ENCODE assay signal across 29 cellular contexts in genomic region chr17:61784510-61784909, GRCh38.
A peak's percentile ranks its signal among the peaks of the same experiment; 100 is the strongest.
DNase-seq lines count a peak whose midpoint lies in the region; ATAC-seq and TF ChIP-seq lines count a peak whose summit lies in the region.
"Had no signal": no experiment of that assay in that cellular context is flagged by ENCODE, and none has a peak within 500 bp of the region (broad histone marks: within the 10 kb centered on the region; RNA-seq: fewer than 3 reads in every experiment).

No MANE protein-coding gene starts in this region.

- ATAC-seq in GM18517 (IDR thresholded peaks at IDR 0.05; ENCODE audit: unreplicated experiment), result peak; percentile 43
- peak; percentile 28 for ATAC-seq in GM21723 (IDR thresholded peaks at IDR 0.05; ENCODE audit: unreplicated experiment)
- peak; percentile 28 for ATAC-seq in HG03565 (IDR thresholded peaks at IDR 0.05; ENCODE audit: unreplicated experiment)
- ATAC-seq in stimulated activated memory B cell treated with anti-CD40 and anti-IgM and Interleukin-4, amounts not matched to agents 10 μg/mL and 1 μg/mL and 100 μg/mL, for 72 hours, result peak; percentile 39
- ATAC-seq in body of pancreas, result no peak
- no peak for ATAC-seq in HG03135 (IDR thresholded peaks at IDR 0.05; ENCODE audit: unreplicated experiment)
- ATAC-seq: natural killer cell had no signal

- TF ChIP-seq CTCF in body of pancreas (IDR thresholded peaks at IDR 0.05), result no peak

- no peaks in the 10 kb centered on the region for H3K27me3 Mint-ChIP-seq in stimulated activated memory B cell treated with anti-CD40 and anti-IgM and Interleukin-4, amounts not matched to agents 10 μg/mL and 1 μg/mL and 100 μg/mL, for 72 hours
- H3K27me3 Mint-ChIP-seq: activated naive CD8-positive, alpha-beta T cell treated with anti-CD3 and anti-CD28 coated beads, Interleukin-2, amount 10 ng/mL, durations not matched to agents 7 days and 5 days had no signal

- H3K36me3 ChIP-seq in body of pancreas (replicated peaks in 1 of 2; ENCODE audit: insufficient read depth in 1 of 2, low read depth in 2 of 2), result no peaks in the 10 kb centered on the region
- H3K36me3 ChIP-seq: left ventricle myocardium inferior, ovary, right lobe of liver had no signal

- no peaks in the 10 kb centered on the region for H3K9me3 ChIP-seq in body of pancreas
- H3K9me3 ChIP-seq: left ventricle myocardium inferior, ovary, right lobe of liver, SK-N-SH had no signal

- DNase-seq in body of pancreas, result no peak
- no peak for DNase-seq in occipital lobe (lab: John Stamatoyannopoulos, UW)
- no peak for DNase-seq in SIG-M5 (lab: John Stamatoyannopoulos, UW)
- DNase-seq: activated CD4-positive, alpha-beta T cell treated with anti-CD3 and anti-CD28 coated beads, Interleukin-2, amount 50 U/mL, for 4 hours; activated CD8-positive, alpha-beta memory T cell treated with anti-CD3 and anti-CD28 coated beads, Interleukin-2, amount 50 U/mL, for 4 hours; activated naive CD8-positive, alpha-beta T cell treated with anti-CD3 and anti-CD28 coated beads, Interleukin-2, amount 10 ng/mL, durations not matched to agents 7 days and 5 days; foreskin fibroblast; KBM-7; left ventricle myocardium inferior; MM.1S; natural killer cell; NCI-H146; NCI-H2171 treated with DMSO at 0.1 percent for 48 hours; NCI-H526 treated with DMSO at 0.1 percent for 48 hours; ovary; right lobe of liver; SK-N-SH; stimulated activated CD4-positive, alpha-beta T cell treated with anti-CD3 and anti-CD28 coated beads, Interleukin-15, amount 100 ng/mL, for 24 hours; WERI-Rb-1 had no signal

- no peak overlapping the region for H3K4me3 Mint-ChIP-seq in stimulated activated memory B cell treated with anti-CD40 and anti-IgM and Interleukin-4, amounts not matched to agents 10 μg/mL and 1 μg/mL and 100 μg/mL, for 72 hours
- H3K4me3 Mint-ChIP-seq: activated naive CD8-positive, alpha-beta T cell treated with anti-CD3 and anti-CD28 coated beads, Interleukin-2, amount 10 ng/mL, durations not matched to agents 7 days and 5 days; mesothelial cell of epicardium; natural killer cell; T-helper 2 cell treated with Interferon-gamma antibody and Interleukin-4, amounts not matched to agents 5 μg/mL and 100 μg/mL, for 36 hours had no signal

- 84 to 91% methylated on average over 4 of the region's 4 CpGs for WGBS in body of pancreas, 2 donors

- no peaks in the 10 kb centered on the region for H3K27me3 ChIP-seq in body of pancreas
- H3K27me3 ChIP-seq: hepatocyte, ovary, right lobe of liver had no signal

- peak overlapping the region; percentile 44 for H3K27ac Mint-ChIP-seq in stimulated activated memory B cell treated with anti-CD40 and anti-IgM and Interleukin-4, amounts not matched to agents 10 μg/mL and 1 μg/mL and 100 μg/mL, for 72 hours
- H3K27ac Mint-ChIP-seq: activated naive CD8-positive, alpha-beta T cell treated with anti-CD3 and anti-CD28 coated beads, Interleukin-2, amount 10 ng/mL, durations not matched to agents 7 days and 5 days; mesothelial cell of epicardium; natural killer cell; T-helper 2 cell treated with Interferon-gamma antibody and Interleukin-4, amounts not matched to agents 5 μg/mL and 100 μg/mL, for 36 hours had no signal

- intact Hi-C loops in body of pancreas (cut with DNase I), result no loop called here

- no peak overlapping the region for H3K4me3 ChIP-seq in body of pancreas
- H3K4me3 ChIP-seq: hepatocyte, left ventricle myocardium inferior, ovary, right lobe of liver had no signal

- no peak overlapping the region for H3K27ac ChIP-seq in body of pancreas
- H3K27ac ChIP-seq: epithelial cell of prostate, hepatocyte, left ventricle myocardium inferior, ovary, right lobe of liver, RWPE1, WERI-Rb-1 had no signal

- no peaks in the 10 kb centered on the region for H3K4me1 ChIP-seq in body of pancreas
- H3K4me1 ChIP-seq: left ventricle myocardium inferior, right lobe of liver had no signal

- no peak for TF ChIP-seq POLR2A in body of pancreas (IDR thresholded peaks at IDR 0.05)

- H3K4me1 Mint-ChIP-seq in stimulated activated memory B cell treated with anti-CD40 and anti-IgM and Interleukin-4, amounts not matched to agents 10 μg/mL and 1 μg/mL and 100 μg/mL, for 72 hours, result peaks cover 28% of the 10 kb centered on the region
- H3K4me1 Mint-ChIP-seq: activated naive CD8-positive, alpha-beta T cell treated with anti-CD3 and anti-CD28 coated beads, Interleukin-2, amount 10 ng/mL, durations not matched to agents 7 days and 5 days; mesothelial cell of epicardium; natural killer cell had no signal

- H3K9me3 Mint-ChIP-seq in stimulated activated memory B cell treated with anti-CD40 and anti-IgM and Interleukin-4, amounts not matched to agents 10 μg/mL and 1 μg/mL and 100 μg/mL, for 72 hours, result no peaks in the 10 kb centered on the region
- H3K9me3 Mint-ChIP-seq: activated naive CD8-positive, alpha-beta T cell treated with anti-CD3 and anti-CD28 coated beads, Interleukin-2, amount 10 ng/mL, durations not matched to agents 7 days and 5 days; mesothelial cell of epicardium; natural killer cell; T-helper 2 cell treated with Interferon-gamma antibody and Interleukin-4, amounts not matched to agents 5 μg/mL and 100 μg/mL, for 36 hours had no signal

- H3K36me3 Mint-ChIP-seq in stimulated activated memory B cell treated with anti-CD40 and anti-IgM and Interleukin-4, amounts not matched to agents 10 μg/mL and 1 μg/mL and 100 μg/mL, for 72 hours, result no peaks in the 10 kb centered on the region
- H3K36me3 Mint-ChIP-seq: natural killer cell had no signal

Comparison
In these comparisons a context has a peak if more than half of its experiments do, and no peak if none do; other contexts are left out.
1. ATAC-seq: peak in GM18517 (single experiment), GM21723 (single experiment), HG03565 (single experiment) and stimulated activated memory B cell treated with anti-CD40 and anti-IgM and Interleukin-4, amounts not matched to agents 10 μg/mL and 1 μg/mL and 100 μg/mL, for 72 hours (single experiment); none in body of pancreas (single experiment) and HG03135 (single experiment).